In genomic region chr11:75668508-75669297, GRCh38 we compare ENCODE assay signal across 8 cellular contexts. TPM values are rescaled to one million over a fixed set of nuclear protein-coding genes. Genes with fewer than 3 reads are reported as not detected.
DNase-seq lines count a peak whose midpoint lies in the region; ATAC-seq and TF ChIP-seq lines count a peak whose summit lies in the region.

TSS of gene MAP6 (minus strand) at chr11:75669038. CDS start at chr11:75668369, 669 bp downstream.

- in situ Hi-C loops in mammary epithelial cell (cut with MboI; ENCODE audit: low sequenced_read_pairs in 2 of 2), result no loop called here

- CTCF ChIA-PET in mammary epithelial cell (lab: Charles Lee; ENCODE audit: low non-redundant PET), result interaction anchor here (0.7 kb wide), 1 partner anchor 32 kb away, joined by 7 read pairs; no protein-coding TSS in a partner anchor

- intact Hi-C loops in mammary epithelial cell (cut with micrococcal nuclease), result loop anchor here (2.0 kb wide), 1 partner anchor 122 kb away; no protein-coding TSS in a partner anchor

- peaks cover 14 to 25% of the 10 kb centered on the region in 2 donors for H3K4me1 Mint-ChIP-seq in immature natural killer cell

- no TSS peak for BruUV-seq in mammary epithelial cell (replicated peaks; lab: Mats Ljungman, UMichigan)

- DNase-seq in activated naive CD4-positive, alpha-beta T cell treated with Interleukin-2 at 50 U/mL for 16 hours, result peak; percentile 35
- no peak for DNase-seq in activated naive CD4-positive, alpha-beta T cell (lab: John Stamatoyannopoulos, UW)
- peak; percentile 92 for DNase-seq in NCI-H748 (lab: John Stamatoyannopoulos, UW; ENCODE audit: unreplicated experiment)
- peak; percentile 19 for DNase-seq in mammary epithelial cell
- peak in 1 of 3 donors; percentile 2 for DNase-seq in immature natural killer cell
- DNase-seq in NCI-H446 treated with DMSO at 0.1 percent for 48 hours (lab: John Stamatoyannopoulos, UW), result no peak

- H3K36me3 ChIP-seq in mammary epithelial cell (ENCODE audit: insufficient read depth, low read length), result no peaks in the 10 kb centered on the region

- H3K9me3 ChIP-seq in mammary epithelial cell (replicated peaks; ENCODE audit: insufficient read depth, low read length), result no peaks in the 10 kb centered on the region

- no peak within 1 kb of the TSS for H3K27ac ChIP-seq in mammary epithelial cell (ENCODE audit: insufficient read depth, low read depth, low read length)
- H3K27ac ChIP-seq in skin epidermis, result no peak within 1 kb of the TSS

- no peak for ATAC-seq in HG03354 (IDR thresholded peaks at IDR 0.05; ENCODE audit: poor library complexity, severe bottlenecking, unreplicated experiment)

- H2AFZ ChIP-seq in mammary epithelial cell (ENCODE audit: low read depth, low read length), result peak within 1 kb of the TSS; percentile 94

- TF ChIP-seq CTCF in mammary epithelial cell (conservative IDR thresholded peaks at IDR 0.05 in 1 of 2, IDR thresholded peaks at IDR 0.05 in 1 of 2; ENCODE audit: extremely low read depth in 1 of 2, insufficient read depth in 1 of 2, low read depth in 1 of 2, low read length in 2 of 2), result no peak

- peaks cover 15 to 27% (median 25%) of the 10 kb centered on the region in 3 donors for H3K27me3 Mint-ChIP-seq in immature natural killer cell (ENCODE audit: low read depth in 3 of 3)

- peaks cover 0 to 3% (median 0%) of the 10 kb centered on the region in 6 donors for H3K9me3 Mint-ChIP-seq in immature natural killer cell

- 8% methylated on average over 39 of the region's 67 CpGs for WGBS in mammary epithelial cell (ENCODE audit: low coverage, missing lambda C conversion rate)

- no peak within 1 kb of the TSS for H3K27ac Mint-ChIP-seq in immature natural killer cell

- peaks cover 6% of the 10 kb centered on the region for H3K27me3 ChIP-seq in mammary epithelial cell (ENCODE audit: insufficient read depth, low read length)

- dilution Hi-C loops in mammary epithelial cell (cut with HindIII; ENCODE audit: low sequenced_read_pairs), result no loop called here

- no peak within 1 kb of the TSS for H3K9ac ChIP-seq in mammary epithelial cell (ENCODE audit: insufficient read depth, low read length)

- H4K20me1 ChIP-seq in mammary epithelial cell (ENCODE audit: insufficient read depth, low read length), result no peaks in the 10 kb centered on the region

- H3K4me3 ChIP-seq in mammary epithelial cell (replicated peaks in 1 of 3; ENCODE audit: insufficient read depth in 1 of 3, low read depth in 2 of 3, low read length in 3 of 3) (peak within 1 kb of the TSS; percentile 25 to 53 (median 44)), skin epidermis (peak within 1 kb of the TSS in 6 of 7 experiments; percentile 7 to 46 (median 32))

- H3K4me3 Mint-ChIP-seq in immature natural killer cell, result peak within 1 kb of the TSS; percentile 72 to 88 (median 85)

- peak within 1 kb of the TSS; percentile 99 for H3K4me2 ChIP-seq in mammary epithelial cell (ENCODE audit: insufficient read depth, low read depth, low read length)

- peaks cover 16% of the 10 kb centered on the region for H3K4me1 ChIP-seq in mammary epithelial cell (ENCODE audit: insufficient read depth, low read length)

- H3K79me2 ChIP-seq in mammary epithelial cell (ENCODE audit: insufficient read depth, low read length), result no peaks in the 10 kb centered on the region

- H3K36me3 Mint-ChIP-seq in immature natural killer cell, result peaks cover 0 to 3% (median 0%) of the 10 kb centered on the region in 3 donors

RNA-seq across cellular contexts. Expression of gene MAP6, which starts in this region (rescaled TPM):
- total RNA-seq in mammary epithelial cell, result 1 to 10 TPM; 4.3 to 8.8 TPM
- polyA plus RNA-seq in mammary epithelial cell, result 0.87 TPM
- polyA minus RNA-seq in mammary epithelial cell, result not detected
- polyA plus RNA-seq in immature natural killer cell, result not detected

Comparison
In these comparisons a context has a peak if more than half of its experiments do, and no peak if none do; other contexts are left out.
1. DNase-seq: peak in activated naive CD4-positive, alpha-beta T cell treated with Interleukin-2 at 50 U/mL for 16 hours (single experiment), NCI-H748 (single experiment) and mammary epithelial cell (single experiment); none in activated naive CD4-positive, alpha-beta T cell (0 of 4) and NCI-H446 treated with DMSO at 0.1 percent for 48 hours (single experiment).